Comparison of ENCODE assay signal across 25 cellular contexts in genomic region chr18:79859314-79859713, GRCh38.
A peak's percentile ranks its signal among the peaks of the same experiment; 100 is the strongest.
DNase-seq lines count a peak whose midpoint lies in the region; ATAC-seq and TF ChIP-seq lines count a peak whose summit lies in the region.
"Had no signal": no experiment of that assay in that cellular context is flagged by ENCODE, and none has a peak within 500 bp of the region (broad histone marks: within the 10 kb centered on the region; RNA-seq: fewer than 3 reads in every experiment).

No MANE protein-coding gene starts in this region.

- intact Hi-C loops in MCF 10A (cut with micrococcal nuclease): no loop called here
- intact Hi-C loops in ascending aorta (cut with DNase I): no loop called here

- peaks cover 16% of the 10 kb centered on the region for H3K27me3 Mint-ChIP-seq in activated CD8-positive, alpha-beta memory T cell treated with anti-CD3 and anti-CD28 coated beads, Interleukin-2, amount 10 ng/mL, durations not matched to agents 7 days and 5 days
- H3K27me3 Mint-ChIP-seq in stimulated activated naive B cell treated with anti-CD40 and anti-IgM and Interleukin-4, amounts not matched to agents 10 μg/mL and 1 μg/mL and 100 μg/mL, for 72 hours: peaks cover 13 to 15% of the 10 kb centered on the region in 2 donors
- peaks cover 33% of the 10 kb centered on the region for H3K27me3 Mint-ChIP-seq in MCF 10A (ENCODE audit: insufficient read depth, unreplicated experiment)

- no peak for TF ChIP-seq CTCF in coronary artery (IDR thresholded peaks at IDR 0.05)
- TF ChIP-seq CTCF in lung (IDR thresholded peaks at IDR 0.05; ENCODE audit: control extremely low read depth, extremely low read depth): no peak
- TF ChIP-seq CTCF in MCF 10A (IDR thresholded peaks at IDR 0.05; ENCODE audit: unreplicated experiment): no peak
- TF ChIP-seq CTCF in ascending aorta (IDR thresholded peaks at IDR 0.05): no peak

- no peak overlapping the region for H3K4me3 Mint-ChIP-seq in activated CD8-positive, alpha-beta memory T cell treated with anti-CD3 and anti-CD28 coated beads, Interleukin-2, amount 10 ng/mL, durations not matched to agents 7 days and 5 days
- no peak overlapping the region for H3K4me3 Mint-ChIP-seq in stimulated activated naive B cell treated with anti-CD40 and anti-IgM and Interleukin-4, amounts not matched to agents 10 μg/mL and 1 μg/mL and 100 μg/mL, for 72 hours
- no peak overlapping the region for H3K4me3 Mint-ChIP-seq in MCF 10A (ENCODE audit: unreplicated experiment)
- H3K4me3 Mint-ChIP-seq: CD14-positive monocyte; CD4-positive, alpha-beta T cell; CD8-positive, alpha-beta memory T cell had no signal

- WGBS in lung, 2 donors: 89 to 91% methylated on average over 7 of the region's 7 CpGs

- H3K4me1 ChIP-seq in lung (ENCODE audit: control insufficient read depth in 2 of 2, insufficient read depth in 2 of 2, low read length in 2 of 2) (peaks cover 0 to 4% of the 10 kb centered on the region in 2 donors), ascending aorta (no peaks in the 10 kb centered on the region)
- H3K4me1 ChIP-seq: A549, BE2C had no signal

- peaks cover 4% of the 10 kb centered on the region for H3K9me3 Mint-ChIP-seq in activated CD8-positive, alpha-beta memory T cell treated with anti-CD3 and anti-CD28 coated beads, Interleukin-2, amount 10 ng/mL, durations not matched to agents 7 days and 5 days (ENCODE audit: low read depth)
- H3K9me3 Mint-ChIP-seq in stimulated activated naive B cell treated with anti-CD40 and anti-IgM and Interleukin-4, amounts not matched to agents 10 μg/mL and 1 μg/mL and 100 μg/mL, for 72 hours: peaks cover 7 to 8% of the 10 kb centered on the region in 2 donors
- H3K9me3 Mint-ChIP-seq in MCF 10A (ENCODE audit: unreplicated experiment): no peaks in the 10 kb centered on the region

- H3K9me3 ChIP-seq in lung (ENCODE audit: control insufficient read depth in 2 of 2, insufficient read depth in 1 of 2, low read length in 1 of 2) (peaks cover 3 to 10% of the 10 kb centered on the region in 2 donors), ascending aorta (peaks cover 0 to 8% of the 10 kb centered on the region in 2 donors)
- H3K9me3 ChIP-seq: BE2C had no signal

- H3K27ac ChIP-seq in coronary artery: no peak overlapping the region
- no peak overlapping the region for H3K27ac ChIP-seq in lung (ENCODE audit: low read depth in 1 of 2, low read length in 1 of 2)
- H3K27ac ChIP-seq in ascending aorta: no peak overlapping the region
- H3K27ac ChIP-seq: A549; BLaER1 treated with 17β-estradiol and CSF1 and Interleukin-3, amounts not matched to agents 10 nM and 100 nM; GM23248 had no signal

- ATAC-seq in activated CD8-positive, alpha-beta memory T cell treated with anti-CD3 and anti-CD28 coated beads, Interleukin-2, amount 10 ng/mL, durations not matched to agents 7 days and 5 days: no peak
- ATAC-seq in lung (ENCODE audit: insufficient read depth, low FRiP score): no peak
- no peak for ATAC-seq in stimulated activated naive B cell treated with anti-CD40 and anti-IgM and Interleukin-4, amounts not matched to agents 10 μg/mL and 1 μg/mL and 100 μg/mL, for 72 hours (replicated peaks)
- ATAC-seq: A549, GM12878 had no signal

- CTCF ChIA-PET in activated CD8-positive, alpha-beta memory T cell treated with anti-CD3 and anti-CD28 coated beads, Interleukin-2, amount 10 ng/mL, durations not matched to agents 7 days and 5 days (lab: Charles Lee): no interaction called here
- CTCF ChIA-PET in MCF 10A (lab: Yijun Ruan, JAX): interaction anchor here (0.7 to 1.1 kb wide), 3 partner anchors 10 to 102 kb away, joined by 3 read pairs; no protein-coding TSS in a partner anchor

- H3K4me1 Mint-ChIP-seq in activated CD8-positive, alpha-beta memory T cell treated with anti-CD3 and anti-CD28 coated beads, Interleukin-2, amount 10 ng/mL, durations not matched to agents 7 days and 5 days: no peaks in the 10 kb centered on the region
- peaks cover 18 to 32% of the 10 kb centered on the region in 2 donors for H3K4me1 Mint-ChIP-seq in stimulated activated naive B cell treated with anti-CD40 and anti-IgM and Interleukin-4, amounts not matched to agents 10 μg/mL and 1 μg/mL and 100 μg/mL, for 72 hours
- H3K4me1 Mint-ChIP-seq in MCF 10A (ENCODE audit: insufficient read depth, unreplicated experiment): no peaks in the 10 kb centered on the region

- H3K27ac Mint-ChIP-seq in activated CD8-positive, alpha-beta memory T cell treated with anti-CD3 and anti-CD28 coated beads, Interleukin-2, amount 10 ng/mL, durations not matched to agents 7 days and 5 days: no peak overlapping the region
- H3K27ac Mint-ChIP-seq in stimulated activated naive B cell treated with anti-CD40 and anti-IgM and Interleukin-4, amounts not matched to agents 10 μg/mL and 1 μg/mL and 100 μg/mL, for 72 hours: peak overlapping the region; percentile 48
- H3K27ac Mint-ChIP-seq in MCF 10A (ENCODE audit: low read depth, unreplicated experiment): no peak overlapping the region
- H3K27ac Mint-ChIP-seq: CD4-positive, alpha-beta T cell; CD8-positive, alpha-beta memory T cell had no signal

- H3K36me3 ChIP-seq in lung (ENCODE audit: control insufficient read depth in 2 of 2, insufficient read depth in 2 of 2, low read length in 2 of 2): no peaks in the 10 kb centered on the region
- no peaks in the 10 kb centered on the region for H3K36me3 ChIP-seq in ascending aorta
- H3K36me3 ChIP-seq: BE2C; BLaER1 treated with 17β-estradiol and CSF1 and Interleukin-3, amounts not matched to agents 10 nM and 100 nM had no signal

- peak; percentile 19 for DNase-seq in activated CD8-positive, alpha-beta memory T cell treated with anti-CD3 and anti-CD28 coated beads, Interleukin-2, amount 10 ng/mL, durations not matched to agents 7 days and 5 days
- DNase-seq in activated CD8-positive, alpha-beta memory T cell treated with anti-CD3 and anti-CD28 coated beads, Interleukin-2, amount 50 U/mL, for 4 hours: no peak
- DNase-seq in coronary artery (ENCODE audit: low spot score): peak; percentile 35
- peak; percentile 10 for DNase-seq in lung (ENCODE audit: low spot score)
- no peak for DNase-seq in stimulated activated naive B cell treated with anti-CD40 and anti-IgM and Interleukin-4, amounts not matched to agents 10 μg/mL and 1 μg/mL and 100 μg/mL, for 72 hours
- no peak for DNase-seq in MCF 10A (ENCODE audit: unreplicated experiment)
- DNase-seq in NCI-H146 (lab: John Stamatoyannopoulos, UW): no peak
- DNase-seq in ascending aorta (ENCODE audit: low spot score in 2 of 2): no peak
- DNase-seq: 8988T; ACHN; AML-193; BE2C; CD4-positive, alpha-beta T cell; CD8-positive, alpha-beta memory T cell; DMS 273 treated with DMSO at 0.1 percent for 48 hours; DMS79; EL; GDM1; GM23248; H7; HCEC 1CT had no signal

- H3K27me3 ChIP-seq in lung (ENCODE audit: control insufficient read depth, insufficient read depth) (no peaks in the 10 kb centered on the region), ascending aorta (no peaks in the 10 kb centered on the region)
- H3K27me3 ChIP-seq: BE2C had no signal

- peaks cover 2% of the 10 kb centered on the region for H3K36me3 Mint-ChIP-seq in activated CD8-positive, alpha-beta memory T cell treated with anti-CD3 and anti-CD28 coated beads, Interleukin-2, amount 10 ng/mL, durations not matched to agents 7 days and 5 days
- H3K36me3 Mint-ChIP-seq in stimulated activated naive B cell treated with anti-CD40 and anti-IgM and Interleukin-4, amounts not matched to agents 10 μg/mL and 1 μg/mL and 100 μg/mL, for 72 hours: no peaks in the 10 kb centered on the region
- no peaks in the 10 kb centered on the region for H3K36me3 Mint-ChIP-seq in MCF 10A (ENCODE audit: insufficient read depth, unreplicated experiment)
- H3K36me3 Mint-ChIP-seq: CD14-positive monocyte; CD8-positive, alpha-beta memory T cell had no signal

- H3K4me3 ChIP-seq in coronary artery: no peak overlapping the region
- no peak overlapping the region for H3K4me3 ChIP-seq in lung
- H3K4me3 ChIP-seq in ascending aorta: no peak overlapping the region
- H3K4me3 ChIP-seq: A549; BLaER1 treated with 17β-estradiol and CSF1 and Interleukin-3, amounts not matched to agents 10 nM and 100 nM; GM12878; GM23248 had no signal

- POLR2A ChIA-PET in MCF 10A (lab: Yijun Ruan, JAX): interaction anchor here (0.6 kb wide), 1 partner anchor 49 kb away, joined by 3 read pairs; no protein-coding TSS in a partner anchor

- BruUV-seq in MCF 10A (replicated peaks; lab: Mats Ljungman, UMichigan): no TSS peak

Comparison
In these comparisons a context has a peak if more than half of its experiments do, and no peak if none do; other contexts are left out.
1. DNase-seq: peak in activated CD8-positive, alpha-beta memory T cell treated with anti-CD3 and anti-CD28 coated beads, Interleukin-2, amount 10 ng/mL, durations not matched to agents 7 days and 5 days (single experiment), coronary artery (single experiment) and lung (single experiment); none in activated CD8-positive, alpha-beta memory T cell treated with anti-CD3 and anti-CD28 coated beads, Interleukin-2, amount 50 U/mL, for 4 hours (single experiment), stimulated activated naive B cell treated with anti-CD40 and anti-IgM and Interleukin-4, amounts not matched to agents 10 μg/mL and 1 μg/mL and 100 μg/mL, for 72 hours (single experiment), MCF 10A (single experiment), NCI-H146 (single experiment) and ascending aorta (0 of 2).